In genomic region chr5:132410451-132411381, GRCh38 we compare ENCODE assay signal across 8 cellular contexts. TPM values are rescaled to one million over a fixed set of nuclear protein-coding genes. Genes with fewer than 3 reads are reported as not detected.
DNase-seq lines count a peak whose midpoint lies in the region; ATAC-seq and TF ChIP-seq lines count a peak whose summit lies in the region.

No MANE protein-coding gene starts in this region.

- H3K27ac ChIP-seq in body of pancreas = peak overlapping the region; percentile 92 to 99 (median 98)
- no peak overlapping the region for H3K27ac ChIP-seq in iPS-20b (ENCODE audit: low read length)
- peak overlapping the region; percentile 17 for H3K27ac ChIP-seq in smooth muscle cell (ENCODE audit: low read depth)

- no peaks in the 10 kb centered on the region for H3K79me2 ChIP-seq in smooth muscle cell (ENCODE audit: low read depth)

- DNase-seq in NCI-H2081 (lab: John Stamatoyannopoulos, UW) (peak; percentile 53 to 61), NCI-H2081 treated with DMSO at 0.1 percent for 48 hours (lab: John Stamatoyannopoulos, UW) (no peak), NCI-H128 (lab: John Stamatoyannopoulos, UW; ENCODE audit: unreplicated experiment) (peak; percentile 49), UCSD-AML1 (lab: John Stamatoyannopoulos, UW; ENCODE audit: unreplicated experiment) (peak; percentile 88), body of pancreas (peak; percentile 89 to 92 (median 91)), smooth muscle cell (lab: John Stamatoyannopoulos, UW; ENCODE audit: unreplicated experiment) (peak; percentile 76)

- peak; percentile 64 to 72 (median 66) for TF ChIP-seq POLR2A in body of pancreas (IDR thresholded peaks at IDR 0.05)

- H3K4me1 ChIP-seq in body of pancreas = peaks cover 52% of the 10 kb centered on the region
- peaks cover 6% of the 10 kb centered on the region; the same call in 1 of the 2 replicates for H3K4me1 ChIP-seq in iPS-20b (ENCODE audit: insufficient read depth, low read length)
- H3K4me1 ChIP-seq in smooth muscle cell (ENCODE audit: low read depth) = peaks cover 4% of the 10 kb centered on the region

- peak overlapping the region; percentile 92 for H2AFZ ChIP-seq in smooth muscle cell (ENCODE audit: low read depth)

- TF ChIP-seq CTCF in body of pancreas (IDR thresholded peaks at IDR 0.05) = peak; percentile 48 to 69 (median 57)
- peak; percentile 86 for TF ChIP-seq CTCF in smooth muscle cell (IDR thresholded peaks at IDR 0.05; ENCODE audit: borderline replicate concordance, insufficient read depth, poor library complexity, severe bottlenecking)

- peak overlapping the region; percentile 65 to 81 for H3K4me3 ChIP-seq in body of pancreas
- peak overlapping the region; percentile 75 for H3K4me3 ChIP-seq in iPS-20b (ENCODE audit: low read length)
- peak overlapping the region; percentile 80 for H3K4me3 ChIP-seq in smooth muscle cell

- no peaks in the 10 kb centered on the region for H4K20me1 ChIP-seq in smooth muscle cell (ENCODE audit: low read depth)

- H3K27me3 ChIP-seq in body of pancreas = no peaks in the 10 kb centered on the region
- peaks cover 7% of the 10 kb centered on the region for H3K27me3 ChIP-seq in iPS-20b (ENCODE audit: insufficient read depth, low read length)
- peaks cover 3% of the 10 kb centered on the region for H3K27me3 ChIP-seq in smooth muscle cell (ENCODE audit: low read depth)

- H3K36me3 ChIP-seq in body of pancreas (replicated peaks in 1 of 2; ENCODE audit: insufficient read depth in 1 of 2, low read depth in 2 of 2) (no peaks in the 10 kb centered on the region), iPS-20b (ENCODE audit: insufficient read depth, low read depth, low read length) (no peaks in the 10 kb centered on the region), smooth muscle cell (ENCODE audit: low read depth) (no peaks in the 10 kb centered on the region)

- peak overlapping the region; percentile 87 for H3K4me2 ChIP-seq in smooth muscle cell

- no peaks in the 10 kb centered on the region for H3F3A ChIP-seq in smooth muscle cell (ENCODE audit: low read depth)

- H3K9me3 ChIP-seq in body of pancreas (no peaks in the 10 kb centered on the region), iPS-20b (ENCODE audit: insufficient read depth, low read depth, low read length) (no peaks in the 10 kb centered on the region), smooth muscle cell (replicated peaks; ENCODE audit: low read depth) (no peaks in the 10 kb centered on the region)

- intact Hi-C loops in body of pancreas (cut with DNase I) = loop anchor here (5.0 kb wide), 1 partner anchor 82 kb away; the partner anchor contains the start of gene IRF1

- 0 to 1% methylated on average over 7 to 90 of the region's 92 CpGs for WGBS in body of pancreas, 2 donors
- whole genome bisulfite sequencing in smooth muscle cell (ENCODE audit: low lambda C conversion rate) = 4% methylated on average over 54 of the region's 92 CpGs

- peak overlapping the region; percentile 53 for H3K9ac ChIP-seq in iPS-20b (ENCODE audit: low read depth, low read length)
- H3K9ac ChIP-seq in smooth muscle cell (ENCODE audit: low read depth) = peak overlapping the region; percentile 59

- ATAC-seq in HG02759 (IDR thresholded peaks at IDR 0.05; ENCODE audit: unreplicated experiment) = peak; percentile 76
- ATAC-seq in body of pancreas = peak; percentile 85

RNA-seq across cellular contexts. Expression of gene SLC22A5, which starts 41.2 kb away (rescaled TPM):
- 10 to 100 TPM; 21.3 to 30.3 TPM for total RNA-seq in body of pancreas
- total RNA-seq in smooth muscle cell = 2.8 and 4.6 TPM in 2 replicates
- 1.5 and 3.8 TPM in 2 replicates for polyA plus RNA-seq in smooth muscle cell
